1 cellular context compared by ENCODE assay signal in the genomic region with DNA sequence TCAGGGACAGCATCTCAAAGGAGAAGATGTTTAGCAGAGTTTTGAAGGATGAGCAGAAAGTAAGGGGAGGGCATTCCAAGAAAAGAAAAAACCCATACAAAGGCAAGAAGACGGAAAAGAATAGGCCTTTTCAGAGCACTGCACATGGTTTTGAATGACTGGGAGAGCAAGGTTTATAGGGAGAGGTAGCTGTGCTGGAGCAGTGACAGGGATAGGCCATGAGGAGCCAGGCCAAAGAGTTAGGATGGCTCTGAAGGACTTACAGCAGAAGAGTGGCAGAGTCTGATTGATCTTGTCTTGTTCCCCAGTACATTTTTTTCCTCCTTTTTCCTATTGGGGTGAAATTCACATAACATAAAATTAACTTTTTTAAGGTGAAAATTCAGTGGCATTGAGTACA.
TF ChIP-seq lines count a peak whose summit lies in the region.

No MANE protein-coding gene starts in this region.

TF ChIP-seq in GM23338, 12 proteins besides CTCF, POLR2A, EP300 and RAD21 (continued from another document):
- TF ChIP-seq ZNF331 (CRISPR knock-in tag; IDR thresholded peaks at IDR 0.05; ENCODE audit: low read depth) (no peak), JUNB (IDR thresholded peaks at IDR 0.05; ENCODE audit: unreplicated experiment) (no peak)
TF ChIP-seq in GM23338: peak in this region for 0.
